Comparison of ENCODE assay signal across 8 cellular contexts in the genomic region with DNA sequence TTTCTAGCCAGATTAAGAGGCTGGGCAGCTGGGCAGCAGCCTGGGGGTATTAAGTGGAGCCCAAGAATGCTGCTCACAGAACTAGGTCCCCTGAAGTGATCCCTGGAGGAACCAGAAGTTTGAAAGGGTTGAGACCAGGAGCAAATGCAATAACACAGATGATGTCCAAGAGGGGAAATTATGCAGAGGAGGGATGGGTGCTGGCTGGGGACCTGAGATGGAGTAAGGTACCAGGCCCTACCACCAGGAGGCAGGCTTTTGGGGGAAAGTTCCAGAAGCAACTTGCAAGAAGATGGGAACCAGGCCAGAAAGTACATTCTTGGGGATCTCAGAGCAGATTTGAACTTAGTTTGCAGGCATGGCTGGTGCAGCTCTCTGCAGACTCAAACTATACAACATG.
DNase-seq lines count a peak whose midpoint lies in the region; ATAC-seq, FAIRE-seq and TF ChIP-seq lines count a peak whose summit lies in the region.

No MANE protein-coding gene starts in this region.

- H3K4me1 ChIP-seq in pancreas = no peaks in the 10 kb centered on the region

- no peaks in the 10 kb centered on the region for H3K27me3 ChIP-seq in pancreas

- H3K27ac ChIP-seq in pancreas = peak overlapping the region in 3 of 4 donors; percentile 42 to 73 (median 65)

- H3K4me1 Mint-ChIP-seq in WTC11 = peaks cover 5% of the 10 kb centered on the region; the same call in 1 of the 2 replicates

- peaks cover 2% of the 10 kb centered on the region; the same call in 1 of the 2 replicates for H3K27me3 Mint-ChIP-seq in WTC11 (ENCODE audit: low read depth)

- H3K9me3 Mint-ChIP-seq in WTC11 = peaks cover 27% of the 10 kb centered on the region

- DNase-seq in NCI-H2196 (lab: John Stamatoyannopoulos, UW; ENCODE audit: unreplicated experiment) (peak; percentile 43), NCI-H2196 treated with DMSO at 0.1 percent for 48 hours (lab: John Stamatoyannopoulos, UW; ENCODE audit: unreplicated experiment) (no peak), WTC11 (ENCODE audit: low spot score) (peak; percentile 78), pancreas (peak in 1 of 6 donors; percentile 22), NCI-H345 treated with DMSO at 0.1 percent for 48 hours (lab: John Stamatoyannopoulos, UW; ENCODE audit: unreplicated experiment) (no peak), SIG-M5 (lab: John Stamatoyannopoulos, UW) (no peak), GM19238 (ENCODE audit: insufficient read length, low spot score) (no peak)
- peak; percentile 3 for DNase-seq in effector CD8-positive, alpha-beta T cell (lab: John Stamatoyannopoulos, UW)

- no peaks in the 10 kb centered on the region for H3K36me3 ChIP-seq in pancreas

- ATAC-seq in WTC11 (peak; percentile 58; the same call in 1 of the 2 replicates), pancreas (peak in 2 of 4 donors; percentile 8 to 9)

- intact Hi-C loops in pancreas (cut with DNase I) = no loop called here

- POLR2A ChIA-PET in WTC11 (lab: Charles Lee) = no interaction called here

- CTCF ChIA-PET in WTC11 (lab: Charles Lee) = interaction anchor here (0.6 to 1.4 kb wide), 5 partner anchors 11 to 1066 kb away, joined by 3 read pairs; partner anchors contain the start of gene POU3F3

- H3K4me3 ChIP-seq in pancreas = no peak overlapping the region

- TF ChIP-seq CTCF in WTC11 (IDR thresholded peaks at IDR 0.05) (peak; percentile 53; the same call in 1 of the 2 replicates), pancreas (IDR thresholded peaks at IDR 0.05) (peak in 1 of 4 donors; percentile 24)

- peaks cover 7% of the 10 kb centered on the region; the same call in 1 of the 2 replicates for H3K36me3 Mint-ChIP-seq in WTC11

- H3K27ac Mint-ChIP-seq in WTC11 = no peak overlapping the region

- FAIRE-seq in pancreas (lab: Jason Lieb, UNC) = no peak

- no peaks in the 10 kb centered on the region for H3K9me3 ChIP-seq in pancreas

- no peak overlapping the region for H3K4me3 Mint-ChIP-seq in WTC11

TF ChIP-seq in WTC11, 78 proteins besides CTCF, POLR2A, EP300 and RAD21:
- TF ChIP-seq E2F5 (CRISPR knock-in tag; IDR thresholded peaks at IDR 0.05) = no peak
- TF ChIP-seq SMAD4 (CRISPR knock-in tag; IDR thresholded peaks at IDR 0.05) = no peak
- no peak for TF ChIP-seq RELA (CRISPR knock-in tag; IDR thresholded peaks at IDR 0.05; ENCODE audit: borderline replicate concordance)
- no peak for TF ChIP-seq ESRRA (CRISPR knock-in tag; IDR thresholded peaks at IDR 0.05; ENCODE audit: borderline replicate concordance)
- no peak for TF ChIP-seq ZNF121 (CRISPR knock-in tag; IDR thresholded peaks at IDR 0.05)
- TF ChIP-seq STAT6 (CRISPR knock-in tag; conservative IDR thresholded peaks at IDR 0.05; ENCODE audit: low read depth) = no peak
TF ChIP-seq in WTC11: peak in this region for 0.

Comparison
In these comparisons a context has a peak if more than half of its experiments do, and no peak if none do; other contexts are left out.
1. DNase-seq: peak in NCI-H2196 (single experiment), WTC11 (single experiment) and effector CD8-positive, alpha-beta T cell (single experiment); none in NCI-H2196 treated with DMSO at 0.1 percent for 48 hours (single experiment), NCI-H345 treated with DMSO at 0.1 percent for 48 hours (single experiment), SIG-M5 (single experiment) and GM19238 (single experiment).